ENCODE assay signal across 8 cellular contexts in genomic region chr9:136483589-136484152, GRCh38. TPM values are rescaled to one million over a fixed set of nuclear protein-coding genes. Genes with fewer than 3 reads are reported as not detected.
DNase-seq lines count a peak whose midpoint lies in the region; ATAC-seq and TF ChIP-seq lines count a peak whose summit lies in the region.

No MANE protein-coding gene starts in this region.

- intact Hi-C loops in right lobe of liver (cut with DNase I): no loop called here

- H3K27ac ChIP-seq in right lobe of liver: peak overlapping the region; percentile 93 to 97 (median 96)

- H3K4me1 ChIP-seq in right lobe of liver: peaks cover 0 to 48% (median 21%) of the 10 kb centered on the region in 4 donors

- peak; percentile 80 for TF ChIP-seq POLR2A in right lobe of liver (IDR thresholded peaks at IDR 0.05)

- peak overlapping the region; percentile 68 to 86 (median 85) for H3K4me3 ChIP-seq in right lobe of liver

- no peaks in the 10 kb centered on the region for H3K27me3 ChIP-seq in right lobe of liver

- ATAC-seq in GM19372 (IDR thresholded peaks at IDR 0.05; ENCODE audit: low read depth, unreplicated experiment) (peak; percentile 55), HG03520 (IDR thresholded peaks at IDR 0.05; ENCODE audit: unreplicated experiment) (peak; percentile 58), right lobe of liver (peak; percentile 27 to 53 (median 36))

- DNase-seq in CD1c-positive myeloid dendritic cell (ENCODE audit: extremely low spot score) (peak; percentile 98), NCI-H69 (lab: John Stamatoyannopoulos, UW) (peak; percentile 96), dermis microvascular lymphatic vessel endothelial cell (ENCODE audit: low read depth in 2 of 2) (peak; percentile 66 to 85), right lobe of liver (peak; percentile 95 to 96 (median 96))
- DNase-seq in activated CD4-positive, alpha-beta T cell treated with anti-CD3 and anti-CD28 coated beads, Interleukin-2, amount 50 U/mL, for 4 hours: peak; percentile 87 to 88
- DNase-seq in stimulated activated CD4-positive, alpha-beta T cell treated with anti-CD3 and anti-CD28 coated beads, Interleukin-4, amount 100 ng/mL, for 24 hours: peak; percentile 94

- no peaks in the 10 kb centered on the region for H3K9me3 ChIP-seq in right lobe of liver

- TF ChIP-seq CTCF in right lobe of liver (IDR thresholded peaks at IDR 0.05): no peak

- H3K36me3 ChIP-seq in right lobe of liver: peaks cover 0 to 8% (median 0%) of the 10 kb centered on the region in 4 donors

- WGBS in right lobe of liver (ENCODE audit: insufficient coverage, low coverage, low lambda C conversion rate, missing lambda C conversion rate): 0% methylated on average over 10 of the region's 63 CpGs

RNA-seq across cellular contexts. Expression of gene SEC16A, which starts 0.8 kb away (rescaled TPM):
- total RNA-seq in dermis microvascular lymphatic vessel endothelial cell (12.1 and 25.0 TPM in 2 replicates), right lobe of liver (100 to 1,000 TPM in 2 of 6 experiments, 10 to 100 TPM in 4; 46.9 to 108 (median 72.0) TPM)

RNA-seq across cellular contexts. Expression of gene INPP5E, which starts 44.0 kb away (rescaled TPM):
- 3.2 and 6.4 TPM in 2 replicates for total RNA-seq in dermis microvascular lymphatic vessel endothelial cell
- total RNA-seq in right lobe of liver: 1 to 10 TPM; 5.9 to 7.6 (median 6.0) TPM

Comparison
In these comparisons a context has a peak if more than half of its experiments do, and no peak if none do; other contexts are left out.
1. Peak in every context shown above with its lines: DNase-seq, ATAC-seq, H3K4me3 ChIP-seq and H3K27ac ChIP-seq.